In the genomic region with DNA sequence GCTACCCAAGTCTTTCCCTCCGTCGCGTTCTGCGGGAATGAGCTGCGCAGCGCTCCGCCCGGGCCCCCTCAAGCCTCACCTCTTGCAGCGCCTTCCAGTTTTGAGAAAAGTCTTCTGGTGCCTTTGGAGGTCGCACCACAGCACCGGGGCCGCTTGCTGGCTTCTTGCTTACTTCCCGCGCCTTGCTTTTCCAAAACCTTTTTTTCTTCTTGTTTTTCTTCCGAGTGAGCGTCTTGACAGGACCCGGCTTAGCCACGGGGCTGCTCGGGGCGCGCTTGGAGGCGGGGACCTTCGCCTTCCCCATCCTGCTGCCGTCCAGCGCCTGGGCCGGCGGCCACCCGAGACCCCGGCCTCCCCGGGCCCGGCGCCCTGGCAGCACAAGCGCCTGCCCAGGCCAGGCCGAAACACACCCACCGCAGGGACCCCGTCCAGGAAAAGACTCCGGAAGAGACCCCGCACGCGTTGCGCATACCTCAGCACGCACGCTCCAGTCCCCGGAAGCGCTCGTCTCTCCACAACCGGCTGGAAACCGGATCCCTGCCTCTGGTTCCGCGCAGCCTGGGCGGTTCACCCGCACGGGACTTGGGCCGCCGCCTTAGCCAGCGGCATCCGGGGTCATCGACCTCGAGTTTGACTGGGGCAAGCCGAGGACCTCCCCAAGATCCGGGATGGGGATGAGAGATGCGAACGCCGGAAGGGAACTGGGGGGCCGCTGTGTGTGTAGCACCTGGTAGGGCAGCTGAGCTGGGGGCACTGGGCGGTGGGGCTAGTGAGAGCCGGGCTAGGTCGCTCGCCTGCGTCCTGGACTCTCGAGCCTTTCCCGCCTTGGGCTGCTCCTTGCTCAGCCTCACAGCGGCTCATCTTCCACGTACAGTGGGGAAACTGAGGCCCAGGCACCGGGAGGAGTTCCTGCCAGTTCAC, we compare ENCODE assay signal across 8 cellular contexts. TPM values are rescaled to one million over a fixed set of nuclear protein-coding genes. Genes with fewer than 3 reads are reported as not detected.
DNase-seq lines count a peak whose midpoint lies in the region; ATAC-seq and TF ChIP-seq lines count a peak whose summit lies in the region.

A gene with protein sequence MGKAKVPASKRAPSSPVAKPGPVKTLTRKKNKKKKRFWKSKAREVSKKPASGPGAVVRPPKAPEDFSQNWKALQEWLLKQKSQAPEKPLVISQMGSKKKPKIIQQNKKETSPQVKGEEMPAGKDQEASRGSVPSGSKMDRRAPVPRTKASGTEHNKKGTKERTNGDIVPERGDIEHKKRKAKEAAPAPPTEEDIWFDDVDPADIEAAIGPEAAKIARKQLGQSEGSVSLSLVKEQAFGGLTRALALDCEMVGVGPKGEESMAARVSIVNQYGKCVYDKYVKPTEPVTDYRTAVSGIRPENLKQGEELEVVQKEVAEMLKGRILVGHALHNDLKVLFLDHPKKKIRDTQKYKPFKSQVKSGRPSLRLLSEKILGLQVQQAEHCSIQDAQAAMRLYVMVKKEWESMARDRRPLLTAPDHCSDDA (minus strand): TSS at position 470 of the 921 bp plus-strand sequence. CDS start 166 bp downstream, at position 304.

- H3K4me1 Mint-ChIP-seq in activated naive CD8-positive, alpha-beta T cell treated with anti-CD3 and anti-CD28 coated beads, Interleukin-2, amount 10 ng/mL, durations not matched to agents 7 days and 5 days, result peaks cover 40% of the 10 kb centered on the region

- H3K36me3 Mint-ChIP-seq in activated naive CD8-positive, alpha-beta T cell treated with anti-CD3 and anti-CD28 coated beads, Interleukin-2, amount 10 ng/mL, durations not matched to agents 7 days and 5 days, result peaks cover 7% of the 10 kb centered on the region

- peak; percentile 34 to 86 for TF ChIP-seq EP300 in tibial nerve (IDR thresholded peaks at IDR 0.05)

- no TSS peak for BruUV-seq in HCT116 (replicated peaks; lab: Mats Ljungman, UMichigan)

- intact Hi-C loops in HCT116 (cut with micrococcal nuclease) (loop anchor here (5.0 kb wide), 1 partner anchor 44 kb away; no protein-coding TSS in a partner anchor), Right ventricle myocardium superior (cut with DNase I) (no loop called here)

- POLR2A ChIA-PET in HCT116 (lab: Charles Lee), result interaction anchor here (1.6 kb wide), 2 partner anchors 42 to 70 kb away, joined by 3 to 8 read pairs; a partner anchor contains a TSS
- POLR2A ChIA-PET in activated naive CD8-positive, alpha-beta T cell treated with anti-CD3 and anti-CD28 coated beads, Interleukin-2, amount 10 ng/mL, durations not matched to agents 7 days and 5 days (lab: Charles Lee), result interaction anchor here (0.6 to 2.3 kb wide), 7 partner anchors 42 to 473 kb away, joined by 3 to 6 read pairs (median 4); a partner anchor contains a TSS

- H3K9ac ChIP-seq in HCT116 (ENCODE audit: low read length) (peak within 1 kb of the TSS; percentile 93), SU-DHL-6 (ENCODE audit: low read length) (peak within 1 kb of the TSS; percentile 83), trophoblast cell (ENCODE audit: low read length) (peak within 1 kb of the TSS; percentile 77)

- TF ChIP-seq CTCF in HCT116 (IDR thresholded peaks at IDR 0.05 in 2 of 3, conservative IDR thresholded peaks at IDR 0.05 in 1 of 3; ENCODE audit: borderline replicate concordance in 1 of 3, insufficient read depth in 1 of 3, low read depth in 2 of 3, low read length in 2 of 3) (no peak), SU-DHL-6 (IDR thresholded peaks at IDR 0.05; ENCODE audit: insufficient read depth, low read length, poor library complexity, severe bottlenecking) (no peak), tibial nerve (IDR thresholded peaks at IDR 0.05) (peak in 1 of 5 experiments; percentile 26)

- WGBS in trophoblast cell (ENCODE audit: extremely low coverage, insufficient coverage, insufficient read length), result no CpG with 5 or more reads among the region's 75 CpGs
- 0 to 4% methylated on average over 27 to 60 of the region's 75 CpGs for WGBS in tibial nerve, 2 donors

- peak within 1 kb of the TSS; percentile 97 for H3K18ac ChIP-seq in trophoblast cell (ENCODE audit: low read length)

- H2AFZ ChIP-seq in HCT116 (ENCODE audit: low read depth, low read length, poor library complexity, severe bottlenecking), result no peak within 1 kb of the TSS
- H2AFZ ChIP-seq in SU-DHL-6 (ENCODE audit: low read depth, low read length, severe bottlenecking), result peak within 1 kb of the TSS; percentile 60
- peak within 1 kb of the TSS; percentile 100 for H2AFZ ChIP-seq in trophoblast cell (ENCODE audit: insufficient read depth, low read length, poor library complexity)

- H2BK12ac ChIP-seq in trophoblast cell (ENCODE audit: low read length), result peak within 1 kb of the TSS; percentile 42

- peak within 1 kb of the TSS; percentile 100 for H4K8ac ChIP-seq in trophoblast cell (ENCODE audit: low read depth, low read length)

- peak within 1 kb of the TSS; percentile 98 for H3K14ac ChIP-seq in trophoblast cell (ENCODE audit: low read length)

- peaks cover 10 to 35% of the 10 kb centered on the region in 2 experiments; a peak in 2 of 4 replicates for H3K36me3 ChIP-seq in HCT116 (ENCODE audit: control insufficient read depth in 1 of 2, insufficient read depth in 2 of 2, low read length in 2 of 2)
- peaks cover 4% of the 10 kb centered on the region; the same call in 1 of the 2 replicates for H3K36me3 ChIP-seq in SU-DHL-6 (ENCODE audit: low read length)
- peaks cover 20 to 26% of the 10 kb centered on the region in 2 experiments for H3K36me3 ChIP-seq in trophoblast cell (ENCODE audit: control insufficient read depth in 1 of 2, insufficient read depth in 2 of 2, low read length in 2 of 2)
- H3K36me3 ChIP-seq in tibial nerve, result peaks cover 0 to 32% (median 2%) of the 10 kb centered on the region in 3 donors

- H3K4me3 Mint-ChIP-seq in activated naive CD8-positive, alpha-beta T cell treated with anti-CD3 and anti-CD28 coated beads, Interleukin-2, amount 10 ng/mL, durations not matched to agents 7 days and 5 days, result peak within 1 kb of the TSS; percentile 85

- H3K79me1 ChIP-seq in trophoblast cell (ENCODE audit: low read length), result peaks cover 8% of the 10 kb centered on the region

- H3F3A ChIP-seq in SU-DHL-6 (ENCODE audit: insufficient read depth), result no peaks in the 10 kb centered on the region

- H3K27me3 Mint-ChIP-seq in activated naive CD8-positive, alpha-beta T cell treated with anti-CD3 and anti-CD28 coated beads, Interleukin-2, amount 10 ng/mL, durations not matched to agents 7 days and 5 days, result no peaks in the 10 kb centered on the region

- H3K27ac ChIP-seq in HCT116 (ENCODE audit: low read depth, low read length) (peak within 1 kb of the TSS; percentile 83), SU-DHL-6 (ENCODE audit: low read depth, low read length) (peak within 1 kb of the TSS; percentile 61), trophoblast cell (ENCODE audit: low read depth, low read length) (peak within 1 kb of the TSS; percentile 66), tibial nerve (peak within 1 kb of the TSS; percentile 14 to 88 (median 84))

- TF ChIP-seq POLR2A in HCT116 (IDR thresholded peaks at IDR 0.05; ENCODE audit: borderline replicate concordance, extremely low read depth, insufficient read depth, insufficient read length) (peak; percentile 51), tibial nerve (IDR thresholded peaks at IDR 0.05) (peak in 1 of 2 donors; percentile 15)

- H3K27me3 ChIP-seq in HCT116 (ENCODE audit: insufficient read depth, low read length) (no peaks in the 10 kb centered on the region), SU-DHL-6 (ENCODE audit: low read length) (no peaks in the 10 kb centered on the region), trophoblast cell (ENCODE audit: insufficient read depth, low read length) (no peaks in the 10 kb centered on the region), tibial nerve (no peaks in the 10 kb centered on the region)

- H3K4me3 ChIP-seq in HCT116 (replicated peaks in 1 of 2; ENCODE audit: low read depth in 1 of 2, low read length in 2 of 2), result peak within 1 kb of the TSS; percentile 96 to 98
- peak within 1 kb of the TSS; percentile 94 for H3K4me3 ChIP-seq in SU-DHL-6 (ENCODE audit: insufficient read depth, low read length, poor library complexity, severe bottlenecking)
- H3K4me3 ChIP-seq in trophoblast cell (ENCODE audit: low read depth, low read length), result peak within 1 kb of the TSS; percentile 77
- H3K4me3 ChIP-seq in tibial nerve, result peak within 1 kb of the TSS; percentile 60 to 96 (median 79)

- H3K4ac ChIP-seq in trophoblast cell (ENCODE audit: low read depth, low read length), result peak within 1 kb of the TSS; percentile 99

- H3K4me1 ChIP-seq in HCT116 (ENCODE audit: control insufficient read depth in 1 of 2, insufficient read depth in 2 of 2, low read length in 2 of 2), result peaks cover 7 to 28% of the 10 kb centered on the region in 2 experiments; a peak in 3 of 4 replicates
- H3K4me1 ChIP-seq in trophoblast cell (ENCODE audit: control insufficient read depth in 1 of 2, insufficient read depth in 2 of 2, low read length in 2 of 2), result peaks cover 6 to 9% of the 10 kb centered on the region in 2 experiments
- peaks cover 0 to 33% (median 13%) of the 10 kb centered on the region in 4 donors for H3K4me1 ChIP-seq in tibial nerve

- RAD21 ChIA-PET in HCT116 (lab: Charles Lee; ENCODE audit: low non-redundant PET in 1 of 2, low total read pairs in 2 of 2, uncharacterized antibody in 2 of 2, unreplicated experiment in 2 of 2), result no interaction called here

- peak within 1 kb of the TSS; percentile 92 for H4K91ac ChIP-seq in trophoblast cell (ENCODE audit: low read depth, low read length)

- peak within 1 kb of the TSS; percentile 78 for H2BK5ac ChIP-seq in trophoblast cell (ENCODE audit: low read depth, low read length, poor library complexity)

- no peak within 1 kb of the TSS for H3K23ac ChIP-seq in trophoblast cell (ENCODE audit: low read length)

- no peaks in the 10 kb centered on the region for H3K9me3 Mint-ChIP-seq in activated naive CD8-positive, alpha-beta T cell treated with anti-CD3 and anti-CD28 coated beads, Interleukin-2, amount 10 ng/mL, durations not matched to agents 7 days and 5 days

- H3K79me2 ChIP-seq in HCT116 (ENCODE audit: insufficient read depth, low read length) (peaks cover 47% of the 10 kb centered on the region), SU-DHL-6 (ENCODE audit: insufficient read depth, low read length) (peaks cover 46% of the 10 kb centered on the region), trophoblast cell (ENCODE audit: control insufficient read depth, insufficient read depth, low read length, poor library complexity) (peaks cover 9% of the 10 kb centered on the region)

- peak within 1 kb of the TSS; percentile 98 for H2AK5ac ChIP-seq in trophoblast cell (ENCODE audit: low read length)

- peak within 1 kb of the TSS; percentile 97 for H4K12ac ChIP-seq in trophoblast cell (ENCODE audit: low read depth, low read length)

- TF ChIP-seq RAD21 in HCT116 (IDR thresholded peaks at IDR 0.05; ENCODE audit: low read depth), result no peak

- H4K20me1 ChIP-seq in HCT116 (ENCODE audit: insufficient read depth) (no peaks in the 10 kb centered on the region), SU-DHL-6 (ENCODE audit: low read depth, low read length) (no peaks in the 10 kb centered on the region)

- H3K4me2 ChIP-seq in HCT116 (ENCODE audit: low read length) (peak within 1 kb of the TSS; percentile 82), SU-DHL-6 (ENCODE audit: low read depth, low read length, poor library complexity, severe bottlenecking) (peak within 1 kb of the TSS; percentile 64), trophoblast cell (ENCODE audit: low read length) (peak within 1 kb of the TSS; percentile 71)

- DNase-seq in GM04503 (ENCODE audit: low read depth) (peak; percentile 56), HCT116 (ENCODE audit: low read depth, low spot score) (peak; percentile 85), NAMALWA (ENCODE audit: low spot score) (peak; percentile 94), Right ventricle myocardium superior (peak; percentile 88), trophoblast cell (peak; percentile 61 to 83), tibial nerve (ENCODE audit: low spot score in 2 of 2) (peak; percentile 45 to 59)
- DNase-seq in activated naive CD8-positive, alpha-beta T cell treated with anti-CD3 and anti-CD28 coated beads, Interleukin-2, amount 10 ng/mL, durations not matched to agents 7 days and 5 days, result peak; percentile 92

- H3K9me3 ChIP-seq in HCT116 (ENCODE audit: control insufficient read depth in 1 of 2, insufficient read depth in 1 of 2, low read depth in 1 of 2, low read length in 2 of 2) (no peaks in the 10 kb centered on the region), SU-DHL-6 (ENCODE audit: insufficient read depth, low read length) (no peaks in the 10 kb centered on the region), trophoblast cell (ENCODE audit: insufficient read depth, low read depth, low read length) (no peaks in the 10 kb centered on the region), tibial nerve (no peaks in the 10 kb centered on the region)

- H3K27ac Mint-ChIP-seq in activated naive CD8-positive, alpha-beta T cell treated with anti-CD3 and anti-CD28 coated beads, Interleukin-2, amount 10 ng/mL, durations not matched to agents 7 days and 5 days, result peak within 1 kb of the TSS; percentile 94

- H3K9me2 ChIP-seq in HCT116 (ENCODE audit: insufficient read depth) (no peaks in the 10 kb centered on the region), SU-DHL-6 (replicated peaks; ENCODE audit: insufficient read depth, low read length) (no peaks in the 10 kb centered on the region)

- peak within 1 kb of the TSS; percentile 96 for H2BK120ac ChIP-seq in trophoblast cell (ENCODE audit: insufficient read depth, low read length, poor library complexity)

- peak; percentile 84 for ATAC-seq in HCT116
- peak; percentile 87 for ATAC-seq in activated naive CD8-positive, alpha-beta T cell treated with anti-CD3 and anti-CD28 coated beads, Interleukin-2, amount 10 ng/mL, durations not matched to agents 7 days and 5 days (ENCODE audit: low read depth)
- peak; percentile 97 for ATAC-seq in Right ventricle myocardium superior (ENCODE audit: poor library complexity)

- CTCF ChIA-PET in HCT116 (lab: Charles Lee), result interaction anchor here (1.0 to 1.4 kb wide), 2 partner anchors 10 to 42 kb away, joined by 3 to 4 read pairs; a partner anchor contains a TSS

RNA-seq across cellular contexts. Expression of the gene that starts here (rescaled TPM):
- total RNA-seq in HCT116 (2021; ENCODE audit: unreplicated experiment) (24.6 TPM), Right ventricle myocardium superior (18.0 TPM), tibial nerve (10 to 100 TPM; 17.9 to 27.0 (median 22.7) TPM)
- 18.3 and 22.0 TPM in 2 replicates for polyA plus RNA-seq in HCT116 (2012)
- 10 to 100 TPM; 28.9 to 30.8 TPM for total RNA-seq in activated naive CD8-positive, alpha-beta T cell treated with anti-CD3 and anti-CD28 coated beads, Interleukin-2, amount 10 ng/mL, durations not matched to agents 7 days and 5 days
- 22.5 and 23.3 TPM in 2 replicates for polyA plus RNA-seq in trophoblast cell (2013)

Comparison
In these comparisons a context has a peak if more than half of its experiments do, and no peak if none do; other contexts are left out.
1. Peak in every context shown above with its lines: DNase-seq, ATAC-seq, H3K4me3 ChIP-seq and H3K27ac ChIP-seq.